Comparison of ENCODE assay signal across 22 cellular contexts in genomic region chr2:150598383-150598782, GRCh38.
DNase-seq lines count a peak whose midpoint lies in the region; TF ChIP-seq lines count a peak whose summit lies in the region.
"Had no signal": no experiment of that assay in that cellular context is flagged by ENCODE, and none has a peak within 500 bp of the region (broad histone marks: within the 10 kb centered on the region; RNA-seq: fewer than 3 reads in every experiment).

No MANE protein-coding gene starts in this region.

- H3K4me2 ChIP-seq in Loucy (ENCODE audit: low read depth, low read length, poor library complexity, severe bottlenecking), result no peak overlapping the region
- no peak overlapping the region for H3K4me2 ChIP-seq in trophoblast cell (ENCODE audit: low read length)

- no peak for TF ChIP-seq POLR2A in Peyer's patch (IDR thresholded peaks at IDR 0.05)

- no peaks in the 10 kb centered on the region for H3K9me2 ChIP-seq in Loucy (replicated peaks; ENCODE audit: low read depth, low read length)

- no peak overlapping the region for H2BK5ac ChIP-seq in trophoblast cell (ENCODE audit: low read depth, low read length, poor library complexity)

- DNase-seq in DMS 273 treated with DMSO at 0.1 percent for 48 hours (lab: John Stamatoyannopoulos, UW), result peak; percentile 94
- DNase-seq in choroid plexus epithelial cell (ENCODE audit: low read depth), result peak; percentile 49
- no peak for DNase-seq in trophoblast cell
- DNase-seq in NK-92 (lab: John Stamatoyannopoulos, UW; ENCODE audit: unreplicated experiment), result no peak
- no peak for DNase-seq in Peyer's patch
- no peak for DNase-seq in effector memory CD4-positive, alpha-beta T cell
- DNase-seq: activated T-cell treated with anti-CD3 and anti-CD28 coated beads, Interleukin-2, amount 50 U/mL, for 72 hours; aorta; effector CD4-positive, alpha-beta T cell; erythroblast; H7; MM.1S; NCI-H1436; NCI-H526; occipital lobe; OCI-M1; Right ventricle myocardium superior; stimulated activated CD4-positive, alpha-beta T cell treated with anti-CD3 and anti-CD28 coated beads, Interleukin-2, amount 100 ng/mL, for 48 hours; stimulated activated naive B cell treated with anti-CD40 and anti-IgM and Interleukin-4, amounts not matched to agents 10 μg/mL and 1 μg/mL and 100 μg/mL, for 72 hours had no signal

- H3K27me3 ChIP-seq in Loucy (ENCODE audit: insufficient read depth, low read length, poor library complexity, severe bottlenecking) (no peaks in the 10 kb centered on the region), trophoblast cell (ENCODE audit: insufficient read depth, low read length) (no peaks in the 10 kb centered on the region), Peyer's patch (no peaks in the 10 kb centered on the region)
- no peaks in the 10 kb centered on the region for H3K27me3 ChIP-seq in effector memory CD4-positive, alpha-beta T cell (replicated peaks; ENCODE audit: control insufficient read depth, insufficient read depth, low read length, poor library complexity, severe bottlenecking)
- H3K27me3 ChIP-seq: gastroesophageal sphincter had no signal

- H3K79me2 ChIP-seq in Loucy (ENCODE audit: insufficient read depth, low read length) (no peaks in the 10 kb centered on the region), trophoblast cell (ENCODE audit: control insufficient read depth, insufficient read depth, low read length, poor library complexity) (no peaks in the 10 kb centered on the region)

- H3K4ac ChIP-seq in trophoblast cell (ENCODE audit: low read depth, low read length), result no peak overlapping the region

- H3K9ac ChIP-seq in Loucy (ENCODE audit: low read depth, low read length, poor library complexity, severe bottlenecking) (no peak overlapping the region), trophoblast cell (ENCODE audit: low read length) (no peak overlapping the region)

- no peak overlapping the region for H4K8ac ChIP-seq in trophoblast cell (ENCODE audit: low read depth, low read length)

- H3K4me3 ChIP-seq in Loucy (ENCODE audit: low read length, poor library complexity, severe bottlenecking), result no peak overlapping the region
- H3K4me3 ChIP-seq in choroid plexus epithelial cell (ENCODE audit: low read depth, low read length), result no peak overlapping the region
- H3K4me3 ChIP-seq in trophoblast cell (ENCODE audit: low read depth, low read length), result no peak overlapping the region
- no peak overlapping the region for H3K4me3 ChIP-seq in Peyer's patch
- H3K4me3 ChIP-seq in effector memory CD4-positive, alpha-beta T cell (ENCODE audit: insufficient read depth, low read depth, low read length, poor library complexity, severe bottlenecking), result no peak overlapping the region
- H3K4me3 ChIP-seq: gastroesophageal sphincter, thoracic aorta had no signal

- H3K27ac ChIP-seq in trophoblast cell (ENCODE audit: low read depth, low read length) (no peak overlapping the region), Peyer's patch (no peak overlapping the region)
- H3K27ac ChIP-seq in effector memory CD4-positive, alpha-beta T cell (ENCODE audit: insufficient read depth, low read length, poor library complexity, severe bottlenecking), result no peak overlapping the region
- H3K27ac ChIP-seq: gastroesophageal sphincter, thoracic aorta had no signal

- WGBS in trophoblast cell (ENCODE audit: extremely low coverage, insufficient coverage, insufficient read length), result no CpG with 5 or more reads among the region's 2 CpGs

- H3K23ac ChIP-seq in trophoblast cell (ENCODE audit: low read length), result no peak overlapping the region

- H3K18ac ChIP-seq in trophoblast cell (ENCODE audit: low read length), result no peak overlapping the region

- H2AFZ ChIP-seq in Loucy (ENCODE audit: low read length) (peak overlapping the region; percentile 79), trophoblast cell (ENCODE audit: insufficient read depth, low read length, poor library complexity) (no peak overlapping the region)

- no peaks in the 10 kb centered on the region for H3F3A ChIP-seq in Loucy (ENCODE audit: low read depth)

- peak overlapping the region; percentile 17 for H2BK12ac ChIP-seq in trophoblast cell (ENCODE audit: low read length)

- H4K12ac ChIP-seq in trophoblast cell (ENCODE audit: low read depth, low read length), result no peak overlapping the region

- no peaks in the 10 kb centered on the region for H3K79me1 ChIP-seq in trophoblast cell (ENCODE audit: low read length)

- H3K4me1 ChIP-seq in Loucy (ENCODE audit: insufficient read depth, low read length, poor library complexity, severe bottlenecking), result no peaks in the 10 kb centered on the region
- H3K4me1 ChIP-seq in trophoblast cell (ENCODE audit: control insufficient read depth in 1 of 2, insufficient read depth in 2 of 2, low read length in 2 of 2), result peaks cover 0 to 2% of the 10 kb centered on the region in 2 experiments
- no peaks in the 10 kb centered on the region for H3K4me1 ChIP-seq in Peyer's patch
- H3K4me1 ChIP-seq in effector memory CD4-positive, alpha-beta T cell (ENCODE audit: control insufficient read depth, insufficient read depth, low read length, poor library complexity, severe bottlenecking), result no peaks in the 10 kb centered on the region

- H2AK5ac ChIP-seq in trophoblast cell (ENCODE audit: low read length), result peak overlapping the region; percentile 29

- TF ChIP-seq CTCF in Loucy (conservative IDR thresholded peaks at IDR 0.05; ENCODE audit: low read length), result no peak
- TF ChIP-seq CTCF in choroid plexus epithelial cell (conservative IDR thresholded peaks at IDR 0.05; ENCODE audit: low read depth, low read length), result no peak
- TF ChIP-seq CTCF in Peyer's patch (IDR thresholded peaks at IDR 0.05), result no peak

- no peaks in the 10 kb centered on the region for H4K20me1 ChIP-seq in Loucy (ENCODE audit: insufficient read depth, low read length, poor library complexity, severe bottlenecking)

- H4K91ac ChIP-seq in trophoblast cell (ENCODE audit: low read depth, low read length), result no peak overlapping the region

- H3K9me3 ChIP-seq in Loucy (ENCODE audit: insufficient read depth, low read depth, low read length), result no peaks in the 10 kb centered on the region
- H3K9me3 ChIP-seq in trophoblast cell (ENCODE audit: insufficient read depth, low read depth, low read length), result no peaks in the 10 kb centered on the region
- no peaks in the 10 kb centered on the region for H3K9me3 ChIP-seq in Peyer's patch
- no peaks in the 10 kb centered on the region for H3K9me3 ChIP-seq in effector memory CD4-positive, alpha-beta T cell (ENCODE audit: control insufficient read depth, low read length)
- H3K9me3 ChIP-seq: gastroesophageal sphincter, thoracic aorta had no signal

- H3K36me3 ChIP-seq in Loucy (ENCODE audit: insufficient read depth, low read length), result no peaks in the 10 kb centered on the region
- H3K36me3 ChIP-seq in trophoblast cell (ENCODE audit: control insufficient read depth in 1 of 2, insufficient read depth in 2 of 2, low read length in 2 of 2), result no peaks in the 10 kb centered on the region
- H3K36me3 ChIP-seq in Peyer's patch, result no peaks in the 10 kb centered on the region
- no peaks in the 10 kb centered on the region for H3K36me3 ChIP-seq in effector memory CD4-positive, alpha-beta T cell (ENCODE audit: control insufficient read depth, insufficient read depth, low read length)
- H3K36me3 ChIP-seq: gastroesophageal sphincter, thoracic aorta had no signal

- no peak overlapping the region for H2BK120ac ChIP-seq in trophoblast cell (ENCODE audit: insufficient read depth, low read length, poor library complexity)

- no peak overlapping the region for H3K14ac ChIP-seq in trophoblast cell (ENCODE audit: low read length)

Comparison
In these comparisons a context has a peak if more than half of its experiments do, and no peak if none do; other contexts are left out.
1. DNase-seq: peak in DMS 273 treated with DMSO at 0.1 percent for 48 hours (single experiment) and choroid plexus epithelial cell (single experiment); none in trophoblast cell (0 of 2), NK-92 (single experiment), Peyer's patch (0 of 3) and effector memory CD4-positive, alpha-beta T cell (0 of 3).